16 cellular contexts compared by ENCODE assay signal in genomic region chr7:30778246-30779025, GRCh38. TPM values are rescaled to one million over a fixed set of nuclear protein-coding genes. Genes with fewer than 3 reads are reported as not detected.
DNase-seq lines count a peak whose midpoint lies in the region; ATAC-seq and TF ChIP-seq lines count a peak whose summit lies in the region.
"Had no signal": no experiment of that assay in that cellular context is flagged by ENCODE, and none has a peak within 500 bp of the region (broad histone marks: within the 10 kb centered on the region; RNA-seq: fewer than 3 reads in every experiment).

No MANE protein-coding gene starts in this region.

- ATAC-seq in HG03045 (IDR thresholded peaks at IDR 0.05; ENCODE audit: unreplicated experiment) (no peak), GM18867 (IDR thresholded peaks at IDR 0.05; ENCODE audit: unreplicated experiment) (no peak)
- ATAC-seq: activated naive CD8-positive, alpha-beta T cell treated with anti-CD3 and anti-CD28 coated beads, Interleukin-2, amount 50 U/mL, for 24 hours; stimulated activated memory B cell treated with anti-CD40 and anti-IgM and Interleukin-4, amounts not matched to agents 10 μg/mL and 1 μg/mL and 100 μg/mL, for 72 hours had no signal

- H3K4me3 ChIP-seq in foreskin fibroblast (ENCODE audit: low read depth in 1 of 2, low read length in 2 of 2): peak overlapping the region in 1 of 2 donors; percentile 38
- H3K4me3 ChIP-seq in muscle layer of duodenum (ENCODE audit: low read depth in 1 of 2, low read length in 2 of 2): no peak overlapping the region
- peak overlapping the region in 1 of 2 donors; percentile 12 for H3K4me3 ChIP-seq in tibial artery
- H3K4me3 ChIP-seq in SJCRH30: no peak overlapping the region

- H3K27ac ChIP-seq in muscle layer of duodenum (ENCODE audit: low read length) (peak overlapping the region; percentile 54), tibial artery (peak overlapping the region; percentile 70 to 78), SJCRH30 (no peak overlapping the region)

- H3K9me3 ChIP-seq in muscle layer of duodenum (ENCODE audit: control insufficient read depth in 1 of 2, low read length in 2 of 2) (no peaks in the 10 kb centered on the region), tibial artery (no peaks in the 10 kb centered on the region), SJCRH30 (replicated peaks) (no peaks in the 10 kb centered on the region)

- H3K4me1 ChIP-seq in muscle layer of duodenum (ENCODE audit: control insufficient read depth in 1 of 2, insufficient read depth in 2 of 2, low read length in 2 of 2): peaks cover 0 to 19% of the 10 kb centered on the region in 2 donors
- peaks cover 0 to 46% (median 22%) of the 10 kb centered on the region in 4 donors for H3K4me1 ChIP-seq in tibial artery
- no peaks in the 10 kb centered on the region for H3K4me1 ChIP-seq in SJCRH30

- H3K36me3 ChIP-seq in muscle layer of duodenum (ENCODE audit: control insufficient read depth in 1 of 2, insufficient read depth in 2 of 2, low read length in 2 of 2): peaks cover 8 to 10% of the 10 kb centered on the region in 2 donors
- peaks cover 11 to 23% (median 17%) of the 10 kb centered on the region in 3 donors for H3K36me3 ChIP-seq in tibial artery
- no peaks in the 10 kb centered on the region for H3K36me3 ChIP-seq in SJCRH30

- H3K27me3 ChIP-seq in muscle layer of duodenum (ENCODE audit: low read depth, low read length) (no peaks in the 10 kb centered on the region), tibial artery (no peaks in the 10 kb centered on the region), SJCRH30 (peaks cover 4% of the 10 kb centered on the region; the same call in 1 of the 2 replicates)

- intact Hi-C loops in tibial artery (cut with DNase I; ENCODE audit: low total_unique reads): no loop called here

- peak; percentile 21 for DNase-seq in amniotic epithelial cell (ENCODE audit: low read depth)
- peak; percentile 63 to 79 for DNase-seq in foreskin fibroblast
- DNase-seq in tibial artery: no peak
- DNase-seq in SJCRH30: no peak
- DNase-seq in NCI-H1048 (lab: John Stamatoyannopoulos, UW): no peak
- DNase-seq: activated CD4-positive, CD25-positive, alpha-beta regulatory T cell; activated naive CD8-positive, alpha-beta T cell treated with anti-CD3 and anti-CD28 coated beads, Interleukin-2, amount 50 U/mL, for 24 hours; activated T-cell treated with anti-CD3 and anti-CD28 coated beads for 4 hours; CD4-positive, alpha-beta memory T cell; immature natural killer cell; retina; SW 1271 had no signal

- TF ChIP-seq CTCF in foreskin fibroblast (IDR thresholded peaks at IDR 0.05; ENCODE audit: low read depth, low read length) (no peak), tibial artery (IDR thresholded peaks at IDR 0.05) (no peak)

RNA-seq across cellular contexts. Expression of gene MINDY4, which starts 7.2 kb away (rescaled TPM):
- not detected in 2 replicates for total RNA-seq in SJCRH30 (2014; rRNA removed; shearing (Covaris generic))

RNA-seq across cellular contexts. Expression of gene INMT, which starts 26.5 kb away (rescaled TPM):
- 0.08 and 0.24 TPM in 2 replicates for total RNA-seq in SJCRH30 (2014; rRNA removed; shearing (Covaris generic))

Comparison
In these comparisons a context has a peak if more than half of its experiments do, and no peak if none do; other contexts are left out.
1. DNase-seq: peak in amniotic epithelial cell (single experiment) and foreskin fibroblast (2 of 2); none in tibial artery (0 of 2), SJCRH30 (0 of 2) and NCI-H1048 (single experiment).